ENCODE assay signal across 8 cellular contexts in the genomic region with DNA sequence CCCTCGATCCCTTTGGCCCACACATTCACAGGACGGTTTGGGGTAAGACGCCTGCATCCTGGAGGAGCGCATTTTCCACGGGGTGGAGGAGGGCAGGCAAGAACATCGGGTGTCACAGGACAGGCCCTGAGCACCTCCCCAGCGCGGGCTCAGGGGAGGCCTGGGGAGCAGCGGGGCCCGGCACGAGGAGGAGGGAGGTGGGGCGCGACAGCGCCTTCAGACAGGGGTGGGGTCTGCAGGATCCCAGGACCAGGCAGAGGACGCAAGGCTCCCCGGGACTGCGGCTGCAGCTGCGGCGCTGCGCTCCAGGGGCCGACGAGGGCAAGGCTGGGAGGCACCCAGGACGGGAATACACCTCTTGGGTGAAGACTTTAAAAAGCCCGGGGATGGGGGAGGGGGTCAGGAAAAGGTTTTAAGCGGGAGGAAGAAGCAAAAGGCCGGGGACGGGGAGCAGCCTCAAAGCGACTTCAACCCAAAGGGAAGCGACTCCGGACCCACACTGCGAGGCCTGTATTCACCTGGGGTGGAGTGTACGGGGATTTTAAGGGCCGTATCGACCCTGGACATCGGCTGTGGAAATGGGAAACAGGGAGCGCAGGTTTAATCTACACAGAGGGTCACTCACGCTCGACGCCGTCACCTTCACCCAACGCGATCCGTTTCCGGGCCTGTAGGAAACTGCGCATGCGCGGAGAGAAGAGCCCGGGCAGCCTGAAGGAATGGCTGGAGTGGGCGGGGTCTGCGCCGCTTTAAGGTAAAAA. TPM values are rescaled to one million over a fixed set of nuclear protein-coding genes. Genes with fewer than 3 reads are reported as not detected.
DNase-seq lines count a peak whose midpoint lies in the region; ATAC-seq and TF ChIP-seq lines count a peak whose summit lies in the region.

A gene (minus strand): TSS at position 680 of the 761 bp plus-strand sequence. CDS start 10,234 bp downstream, outside the sequence.

- H3K4me1 ChIP-seq in mesendoderm (ENCODE audit: control insufficient read depth, low read depth, low read length): peaks cover 4% of the 10 kb centered on the region

- peaks cover 40% of the 10 kb centered on the region for H3K9me3 Mint-ChIP-seq in activated CD8-positive, alpha-beta memory T cell treated with anti-CD3 and anti-CD28 coated beads, Interleukin-2, amount 10 ng/mL, durations not matched to agents 7 days and 5 days (ENCODE audit: low read depth)

- peak within 1 kb of the TSS; percentile 77 for H3K4me3 ChIP-seq in epithelial cell of esophagus (ENCODE audit: low read length)
- peak within 1 kb of the TSS; percentile 84 for H3K4me3 ChIP-seq in mesendoderm (ENCODE audit: low read length)

- peaks cover 9% of the 10 kb centered on the region for H3K27me3 Mint-ChIP-seq in activated CD8-positive, alpha-beta memory T cell treated with anti-CD3 and anti-CD28 coated beads, Interleukin-2, amount 10 ng/mL, durations not matched to agents 7 days and 5 days

- no peaks in the 10 kb centered on the region for H3K79me2 ChIP-seq in mesendoderm (ENCODE audit: control insufficient read depth, insufficient read depth, low read length)

- no peaks in the 10 kb centered on the region for H3K79me1 ChIP-seq in mesendoderm (ENCODE audit: low read length)

- H3K4me2 ChIP-seq in mesendoderm (ENCODE audit: low read length): peak within 1 kb of the TSS; percentile 86

- no peak within 1 kb of the TSS for H3K23ac ChIP-seq in mesendoderm (ENCODE audit: low read length)

- ATAC-seq in activated CD8-positive, alpha-beta memory T cell treated with anti-CD3 and anti-CD28 coated beads, Interleukin-2, amount 10 ng/mL, durations not matched to agents 7 days and 5 days: no peak
- no peak for ATAC-seq in HG02970 (IDR thresholded peaks at IDR 0.05; ENCODE audit: low FRiP score, unreplicated experiment)
- ATAC-seq in HG03175 (IDR thresholded peaks at IDR 0.05; ENCODE audit: unreplicated experiment): no peak

- peaks cover 21% of the 10 kb centered on the region for H3K36me3 Mint-ChIP-seq in activated CD8-positive, alpha-beta memory T cell treated with anti-CD3 and anti-CD28 coated beads, Interleukin-2, amount 10 ng/mL, durations not matched to agents 7 days and 5 days

- H3K27ac ChIP-seq in C4-2B (peak within 1 kb of the TSS; percentile 49), mesendoderm (ENCODE audit: low read depth, low read length) (no peak within 1 kb of the TSS)

- peak within 1 kb of the TSS; percentile 91 for H3K56ac ChIP-seq in mesendoderm (ENCODE audit: low read length)

- no peak within 1 kb of the TSS for H2AK5ac ChIP-seq in mesendoderm (ENCODE audit: low read length)

- no peak within 1 kb of the TSS for H2BK5ac ChIP-seq in mesendoderm (ENCODE audit: low read length)

- no peak within 1 kb of the TSS for H3K27ac Mint-ChIP-seq in activated CD8-positive, alpha-beta memory T cell treated with anti-CD3 and anti-CD28 coated beads, Interleukin-2, amount 10 ng/mL, durations not matched to agents 7 days and 5 days

- H3K4me1 Mint-ChIP-seq in activated CD8-positive, alpha-beta memory T cell treated with anti-CD3 and anti-CD28 coated beads, Interleukin-2, amount 10 ng/mL, durations not matched to agents 7 days and 5 days: no peaks in the 10 kb centered on the region

- H3K4me3 Mint-ChIP-seq in activated CD8-positive, alpha-beta memory T cell treated with anti-CD3 and anti-CD28 coated beads, Interleukin-2, amount 10 ng/mL, durations not matched to agents 7 days and 5 days: no peak within 1 kb of the TSS

- peak within 1 kb of the TSS; percentile 84 for H4K8ac ChIP-seq in mesendoderm (ENCODE audit: low read depth, low read length)

- H3K18ac ChIP-seq in mesendoderm (ENCODE audit: low read length): peak within 1 kb of the TSS; percentile 77

- H2BK120ac ChIP-seq in mesendoderm (ENCODE audit: low read depth, low read length): no peak within 1 kb of the TSS

- no peak for TF ChIP-seq CTCF in C4-2B (conservative IDR thresholded peaks at IDR 0.05)
- no peak for TF ChIP-seq CTCF in epithelial cell of esophagus (IDR thresholded peaks at IDR 0.05; ENCODE audit: insufficient read depth, low read depth, low read length, missing control alignments)

- CTCF ChIA-PET in activated CD8-positive, alpha-beta memory T cell treated with anti-CD3 and anti-CD28 coated beads, Interleukin-2, amount 10 ng/mL, durations not matched to agents 7 days and 5 days (lab: Charles Lee): no interaction called here

- no peaks in the 10 kb centered on the region for H3K27me3 ChIP-seq in mesendoderm (ENCODE audit: insufficient read depth, low read length, poor library complexity)

- H2BK15ac ChIP-seq in mesendoderm (replicated peaks; ENCODE audit: low read depth): no peak within 1 kb of the TSS

- H3K36me3 ChIP-seq in mesendoderm (ENCODE audit: control insufficient read depth, insufficient read depth, low read length): no peaks in the 10 kb centered on the region

- H3K9ac ChIP-seq in mesendoderm (ENCODE audit: low read length): peak within 1 kb of the TSS; percentile 83

- no peak within 1 kb of the TSS for H3K4ac ChIP-seq in mesendoderm (ENCODE audit: low read depth, low read length)

- WGBS in mesendoderm (ENCODE audit: extremely low coverage, insufficient coverage, low lambda C conversion rate): no CpG with 5 or more reads among the region's 51 CpGs

- no peak within 1 kb of the TSS for H4K5ac ChIP-seq in mesendoderm (ENCODE audit: low read length)

- DNase-seq in NCI-H1048 (lab: John Stamatoyannopoulos, UW) (peak; percentile 75), epithelial cell of esophagus (ENCODE audit: low read depth) (peak; percentile 67), mesendoderm (peak; percentile 89)
- DNase-seq in activated CD8-positive, alpha-beta memory T cell treated with anti-CD3 and anti-CD28 coated beads, Interleukin-2, amount 10 ng/mL, durations not matched to agents 7 days and 5 days: peak; percentile 43
- peak in 2 of 3 experiments; percentile 3 to 13 for DNase-seq in stimulated activated CD4-positive, alpha-beta T cell treated with anti-CD3 and anti-CD28 coated beads, TNF-alpha, amount 100 ng/mL, for 4 hours (ENCODE audit: low read depth in 3 of 3)

RNA-seq across cellular contexts. Expression of the gene that starts here (rescaled TPM):
- under 1 TPM; 0.35 to 0.61 TPM for total RNA-seq in activated CD8-positive, alpha-beta memory T cell treated with anti-CD3 and anti-CD28 coated beads, Interleukin-2, amount 10 ng/mL, durations not matched to agents 7 days and 5 days
- polyA plus RNA-seq in mesendoderm (2013, experiment 1 of 2): 8.1 TPM
- polyA plus RNA-seq in mesendoderm (2013, experiment 2 of 2): 8.0 TPM

Comparison
In these comparisons a context has a peak if more than half of its experiments do, and no peak if none do; other contexts are left out.
1. Peak in DNase-seq in activated CD8-positive, alpha-beta memory T cell treated with anti-CD3 and anti-CD28 coated beads, Interleukin-2, amount 10 ng/mL, durations not matched to agents 7 days and 5 days; RNA of the gene not detected or under 1 TPM.
2. DNase-seq: peak in every context shown above with its lines; median percentile 89 in mesendoderm; 75 in NCI-H1048; 67 in epithelial cell of esophagus; 43 in activated CD8-positive, alpha-beta memory T cell treated with anti-CD3 and anti-CD28 coated beads, Interleukin-2, amount 10 ng/mL, durations not matched to agents 7 days and 5 days; 8 in stimulated activated CD4-positive, alpha-beta T cell treated with anti-CD3 and anti-CD28 coated beads, TNF-alpha, amount 100 ng/mL, for 4 hours.